Comparison of ENCODE assay signal across 6 cellular contexts in the genomic region with DNA sequence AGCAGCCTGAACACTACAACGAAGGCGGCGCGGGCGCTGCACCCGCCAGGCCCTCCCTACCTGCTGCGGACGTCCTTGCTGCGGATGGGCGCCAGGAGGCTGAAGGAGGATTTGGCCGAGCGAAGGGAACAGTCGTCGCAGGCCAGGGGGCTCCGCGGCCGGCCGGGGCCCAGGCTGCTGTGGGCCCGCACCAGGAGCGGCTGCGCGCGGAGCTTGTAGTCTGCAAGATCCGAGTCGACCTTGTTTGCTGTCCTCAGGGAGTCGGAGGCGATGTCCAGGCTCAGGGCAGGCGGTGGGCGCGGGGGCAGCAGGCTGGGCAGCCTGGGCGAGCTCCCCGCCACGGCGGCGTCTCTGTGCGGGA. TPM values are rescaled to one million over a fixed set of nuclear protein-coding genes. Genes with fewer than 3 reads are reported as not detected.
DNase-seq lines count a peak whose midpoint lies in the region; ATAC-seq and TF ChIP-seq lines count a peak whose summit lies in the region.

No MANE protein-coding gene starts in this region.

- H3K9ac ChIP-seq in DND-41 (ENCODE audit: low read depth, low read length) (peak overlapping the region; percentile 90), endocrine pancreas (ENCODE audit: control insufficient read depth, insufficient read depth, low read length) (peak overlapping the region; percentile 61)

- DNase-seq in DND-41 (no peak), sigmoid colon (no peak), epidermal melanocyte (ENCODE audit: insufficient read length, low spot score) (no peak)

- H4K20me1 ChIP-seq in DND-41 (ENCODE audit: insufficient read depth, low read length): peaks cover 52% of the 10 kb centered on the region

- no peak for ATAC-seq in DND-41 (ENCODE audit: insufficient read depth, low read depth)
- ATAC-seq in HG03460 (IDR thresholded peaks at IDR 0.05; ENCODE audit: unreplicated experiment): peak; percentile 2
- no peak for ATAC-seq in GM21526 (IDR thresholded peaks at IDR 0.05; ENCODE audit: low FRiP score, unreplicated experiment)

- H3K4me1 ChIP-seq in DND-41 (ENCODE audit: insufficient read depth, low read length) (peaks cover 36% of the 10 kb centered on the region), endocrine pancreas (ENCODE audit: control insufficient read depth, insufficient read depth, low read length) (no peaks in the 10 kb centered on the region), sigmoid colon (peaks cover 2 to 39% (median 34%) of the 10 kb centered on the region in 4 donors)

- H3K27ac ChIP-seq in DND-41 (ENCODE audit: low read length) (peak overlapping the region; percentile 72), sigmoid colon (peak overlapping the region in 3 of 4 donors; percentile 83 to 85 (median 84))

- no peak overlapping the region for H2AFZ ChIP-seq in DND-41 (ENCODE audit: low read depth, low read length)

- H3K4me3 ChIP-seq in DND-41 (ENCODE audit: low read depth in 1 of 2, low read length in 2 of 2): peak overlapping the region; percentile 79 to 85; a peak in 3 of 4 replicates
- H3K4me3 ChIP-seq in endocrine pancreas (ENCODE audit: control insufficient read depth, insufficient read depth, low read length): no peak overlapping the region
- H3K4me3 ChIP-seq in sigmoid colon: peak overlapping the region; percentile 83 to 100 (median 86)

- TF ChIP-seq EP300 in sigmoid colon (IDR thresholded peaks at IDR 0.05): no peak

- peak overlapping the region; percentile 86 for H3K4me2 ChIP-seq in DND-41 (ENCODE audit: insufficient read depth, low read length)

- no peak for TF ChIP-seq CTCF in DND-41 (IDR thresholded peaks at IDR 0.05; ENCODE audit: borderline replicate concordance, extremely low read depth, low read length, poor library complexity, severe bottlenecking)
- no peak for TF ChIP-seq CTCF in sigmoid colon (IDR thresholded peaks at IDR 0.05)

- H3K36me3 ChIP-seq in DND-41 (ENCODE audit: insufficient read depth, low read length): peaks cover 51% of the 10 kb centered on the region
- H3K36me3 ChIP-seq in endocrine pancreas (ENCODE audit: control insufficient read depth, insufficient read depth, low read length): no peaks in the 10 kb centered on the region
- peaks cover 13 to 48% (median 22%) of the 10 kb centered on the region in 4 donors for H3K36me3 ChIP-seq in sigmoid colon

- WGBS in sigmoid colon, 2 donors: 1 to 2% methylated on average over 36 of the region's 36 CpGs

- H3K9me3 ChIP-seq in DND-41 (ENCODE audit: insufficient read depth, low read length, severe bottlenecking) (no peaks in the 10 kb centered on the region), endocrine pancreas (ENCODE audit: control insufficient read depth, low read length) (no peaks in the 10 kb centered on the region), sigmoid colon (no peaks in the 10 kb centered on the region)

- TF ChIP-seq POLR2A in sigmoid colon (IDR thresholded peaks at IDR 0.05): no peak

- H3K27me3 ChIP-seq in DND-41 (ENCODE audit: insufficient read depth, low read length, poor library complexity) (no peaks in the 10 kb centered on the region), endocrine pancreas (ENCODE audit: control insufficient read depth, insufficient read depth, low read length) (no peaks in the 10 kb centered on the region), sigmoid colon (no peaks in the 10 kb centered on the region)

- peaks cover 56% of the 10 kb centered on the region for H3K79me2 ChIP-seq in DND-41 (ENCODE audit: insufficient read depth, low read length)

- intact Hi-C loops in sigmoid colon (cut with DNase I): no loop called here

RNA-seq across cellular contexts. Expression of gene INPP5E, which starts 1.1 kb away (rescaled TPM):
- total RNA-seq in sigmoid colon: 10 to 100 TPM in 1 of 4 donors, 1 to 10 TPM in 3; 4.6 to 12.2 (median 6.6) TPM
- polyA plus RNA-seq in sigmoid colon: 1 to 10 TPM; 1.8 to 7.5 (median 2.3) TPM

RNA-seq across cellular contexts. Expression of gene PMPCA, which starts 28.1 kb away (rescaled TPM):
- 10 to 100 TPM; 22.9 to 28.5 (median 25.6) TPM for total RNA-seq in sigmoid colon
- 10 to 100 TPM; 24.6 to 49.9 (median 30.3) TPM for polyA plus RNA-seq in sigmoid colon

RNA-seq across cellular contexts. Expression of gene ENTR1, which starts 28.1 kb away (rescaled TPM):
- total RNA-seq in sigmoid colon: 10 to 100 TPM; 23.2 to 42.7 (median 32.9) TPM
- polyA plus RNA-seq in sigmoid colon: 10 to 100 TPM; 16.2 to 47.2 (median 17.6) TPM

RNA-seq across cellular contexts. Expression of gene SNAPC4, which starts 38.6 kb away (rescaled TPM):
- 10 to 100 TPM in 1 of 4 donors, 1 to 10 TPM in 3; 2.6 to 10.8 (median 5.1) TPM for total RNA-seq in sigmoid colon
- 10 to 100 TPM in 1 of 3 donors, 1 to 10 TPM in 2; 1.4 to 10.4 (median 1.8) TPM for polyA plus RNA-seq in sigmoid colon

RNA-seq across cellular contexts. Expression of gene SEC16A, which starts 44.3 kb away (rescaled TPM):
- total RNA-seq in sigmoid colon: 10 to 100 TPM; 22.9 to 33.9 (median 30.2) TPM
- polyA plus RNA-seq in sigmoid colon: 10 to 100 TPM; 22.8 to 57.0 (median 24.5) TPM
